ENCODE assay signal across 17 cellular contexts in genomic region chr7:4099651-4100050, GRCh38.
DNase-seq lines count a peak whose midpoint lies in the region; ATAC-seq lines count a peak whose summit lies in the region.
"Had no signal": no experiment of that assay in that cellular context is flagged by ENCODE, and none has a peak within 500 bp of the region (broad histone marks: within the 10 kb centered on the region; RNA-seq: fewer than 3 reads in every experiment).

No MANE protein-coding gene starts in this region.

- peak overlapping the region; percentile 70 for H2AK5ac ChIP-seq in neuronal stem cell (ENCODE audit: low read depth, low read length)

- H3K14ac ChIP-seq in neuronal stem cell (ENCODE audit: low read length): peak overlapping the region; percentile 71

- H2BK15ac ChIP-seq in neuronal stem cell (ENCODE audit: low read length): peak overlapping the region; percentile 49

- H3K4me1 Mint-ChIP-seq in T-helper 17 cell: peaks cover 4% of the 10 kb centered on the region
- no peaks in the 10 kb centered on the region for H3K4me1 Mint-ChIP-seq in stimulated activated naive B cell treated with anti-CD40 and anti-IgM and Interleukin-4, amounts not matched to agents 10 μg/mL and 1 μg/mL and 100 μg/mL, for 72 hours
- H3K4me1 Mint-ChIP-seq: B cell; CD4-positive, alpha-beta memory T cell had no signal

- no peaks in the 10 kb centered on the region for H4K20me1 ChIP-seq in BLaER1 treated with 17β-estradiol and CSF1 and Interleukin-3, amounts not matched to agents 10 nM and 100 nM

- H3K27me3 Mint-ChIP-seq in T-helper 17 cell: peaks cover 37% of the 10 kb centered on the region
- H3K27me3 Mint-ChIP-seq in stimulated activated naive B cell treated with anti-CD40 and anti-IgM and Interleukin-4, amounts not matched to agents 10 μg/mL and 1 μg/mL and 100 μg/mL, for 72 hours: peaks cover 2 to 7% of the 10 kb centered on the region in 2 donors

- no peak overlapping the region for H3K4me3 Mint-ChIP-seq in T-helper 17 cell
- H3K4me3 Mint-ChIP-seq in stimulated activated naive B cell treated with anti-CD40 and anti-IgM and Interleukin-4, amounts not matched to agents 10 μg/mL and 1 μg/mL and 100 μg/mL, for 72 hours: no peak overlapping the region
- H3K4me3 Mint-ChIP-seq: B cell; CD4-positive, alpha-beta memory T cell had no signal

- peak overlapping the region; percentile 5 for H3K4ac ChIP-seq in neuronal stem cell (ENCODE audit: low read length)

- no peak overlapping the region for H3K4me3 ChIP-seq in BLaER1 treated with 17β-estradiol and CSF1 and Interleukin-3, amounts not matched to agents 10 nM and 100 nM
- H3K4me3 ChIP-seq in neuronal stem cell (ENCODE audit: low read length in 2 of 2): no peak overlapping the region
- H3K4me3 ChIP-seq: GM12878, K562 had no signal

- no peak overlapping the region for H4K91ac ChIP-seq in neuronal stem cell (ENCODE audit: low read depth, low read length, poor library complexity)

- H2AFZ ChIP-seq in neuronal stem cell (ENCODE audit: low read length): no peak overlapping the region

- peak overlapping the region; percentile 24 for H2BK5ac ChIP-seq in neuronal stem cell (ENCODE audit: low read length)

- peaks cover 0 to 5% (median 0%) of the 10 kb centered on the region in 11 experiments; a peak in 1 of 22 replicates for H3K9me3 ChIP-seq in BLaER1 treated with 17β-estradiol and CSF1 and Interleukin-3, amounts not matched to agents 10 nM and 100 nM (replicated peaks in 1 of 11)
- H3K9me3 ChIP-seq in T-helper 17 cell (ENCODE audit: control insufficient read depth, low read length, poor library complexity, severe bottlenecking): no peaks in the 10 kb centered on the region
- H3K9me3 ChIP-seq in neuronal stem cell (replicated peaks in 1 of 2; ENCODE audit: control insufficient read depth in 2 of 2, insufficient read depth in 1 of 2, low read depth in 1 of 2, low read length in 2 of 2): no peaks in the 10 kb centered on the region

- no peaks in the 10 kb centered on the region for H3K9me3 Mint-ChIP-seq in stimulated activated naive B cell treated with anti-CD40 and anti-IgM and Interleukin-4, amounts not matched to agents 10 μg/mL and 1 μg/mL and 100 μg/mL, for 72 hours
- H3K9me3 Mint-ChIP-seq: CD4-positive, alpha-beta memory T cell had no signal

- H4K8ac ChIP-seq in neuronal stem cell (ENCODE audit: low read depth, low read length): no peak overlapping the region

- peak overlapping the region; percentile 87 for H3K18ac ChIP-seq in neuronal stem cell (ENCODE audit: low read length)

- peak overlapping the region; percentile 24 for H3K27ac Mint-ChIP-seq in T-helper 17 cell
- H3K27ac Mint-ChIP-seq in stimulated activated naive B cell treated with anti-CD40 and anti-IgM and Interleukin-4, amounts not matched to agents 10 μg/mL and 1 μg/mL and 100 μg/mL, for 72 hours: no peak overlapping the region
- H3K27ac Mint-ChIP-seq: B cell; CD4-positive, alpha-beta memory T cell had no signal

- no peak overlapping the region for H2BK120ac ChIP-seq in neuronal stem cell (ENCODE audit: low read depth, low read length)

- peaks cover 9 to 81% (median 65%) of the 10 kb centered on the region in 10 experiments for H3K4me1 ChIP-seq in BLaER1 treated with 17β-estradiol and CSF1 and Interleukin-3, amounts not matched to agents 10 nM and 100 nM
- peaks cover 0 to 2% of the 10 kb centered on the region in 2 donors for H3K4me1 ChIP-seq in neuronal stem cell (ENCODE audit: control insufficient read depth in 2 of 2, insufficient read depth in 1 of 2, low read depth in 1 of 2, low read length in 2 of 2)

- H3K36me3 Mint-ChIP-seq in T-helper 17 cell (ENCODE audit: low read depth): peaks cover 2% of the 10 kb centered on the region
- H3K36me3 Mint-ChIP-seq in stimulated activated naive B cell treated with anti-CD40 and anti-IgM and Interleukin-4, amounts not matched to agents 10 μg/mL and 1 μg/mL and 100 μg/mL, for 72 hours: no peaks in the 10 kb centered on the region
- H3K36me3 Mint-ChIP-seq: CD4-positive, alpha-beta memory T cell had no signal

- no CpG with 5 or more reads among the region's 14 CpGs for WGBS in neuronal stem cell (ENCODE audit: extremely low coverage in 2 of 2, insufficient read length in 2 of 2, insufficient replicate concordance in 1 of 2), 2 donors

- peaks cover 0 to 10% (median 0%) of the 10 kb centered on the region in 11 experiments; a peak in 2 of 22 replicates for H3K27me3 ChIP-seq in BLaER1 treated with 17β-estradiol and CSF1 and Interleukin-3, amounts not matched to agents 10 nM and 100 nM
- H3K27me3 ChIP-seq in neuronal stem cell (ENCODE audit: control insufficient read depth in 3 of 3, insufficient read depth in 3 of 3, low read depth in 1 of 3, low read length in 3 of 3): no peaks in the 10 kb centered on the region

- H2BK12ac ChIP-seq in neuronal stem cell (ENCODE audit: low read length): no peak overlapping the region

- H3K9ac ChIP-seq in BLaER1 treated with 17β-estradiol and CSF1 and Interleukin-3, amounts not matched to agents 10 nM and 100 nM: peak overlapping the region in 1 of 11 experiments; percentile 38; a peak in 2 of 22 replicates
- H3K9ac ChIP-seq in neuronal stem cell (ENCODE audit: low read depth, low read length, poor library complexity): no peak overlapping the region

- no peak for DNase-seq in T-helper 17 cell
- DNase-seq in neuronal stem cell (ENCODE audit: low spot score): no peak
- peak; percentile 37 for DNase-seq in ureter (ENCODE audit: low spot score)
- DNase-seq in stimulated activated naive B cell treated with anti-CD40 and anti-IgM and Interleukin-4, amounts not matched to agents 10 μg/mL and 1 μg/mL and 100 μg/mL, for 72 hours: no peak
- no peak for DNase-seq in NCI-H1694 (lab: John Stamatoyannopoulos, UW)
- DNase-seq: CD4-positive, alpha-beta memory T cell; DMS53; DND-41; EL; HCEC 1CT; IMR-90 had no signal

- no peaks in the 10 kb centered on the region for H3K36me3 ChIP-seq in BLaER1 treated with 17β-estradiol and CSF1 and Interleukin-3, amounts not matched to agents 10 nM and 100 nM
- no peaks in the 10 kb centered on the region for H3K36me3 ChIP-seq in neuronal stem cell (replicated peaks in 1 of 2; ENCODE audit: control insufficient read depth in 2 of 2, insufficient read depth in 2 of 2, low read length in 2 of 2)

- H3K79me1 ChIP-seq in neuronal stem cell (ENCODE audit: low read depth, low read length): peaks cover 2% of the 10 kb centered on the region

- peak overlapping the region; percentile 85 for H3K23ac ChIP-seq in neuronal stem cell (ENCODE audit: low read depth, low read length, poor library complexity)

- H3K4me2 ChIP-seq in BLaER1 treated with 17β-estradiol and CSF1 and Interleukin-3, amounts not matched to agents 10 nM and 100 nM: peak overlapping the region in 9 of 11 experiments; percentile 24 to 88 (median 73); a peak in 18 of 22 replicates
- no peak overlapping the region for H3K4me2 ChIP-seq in neuronal stem cell (ENCODE audit: insufficient read depth, low read length, poor library complexity, severe bottlenecking)

- ATAC-seq in T-helper 17 cell (no peak), HG03342 (IDR thresholded peaks at IDR 0.05; ENCODE audit: unreplicated experiment) (no peak)
- ATAC-seq in stimulated activated naive B cell treated with anti-CD40 and anti-IgM and Interleukin-4, amounts not matched to agents 10 μg/mL and 1 μg/mL and 100 μg/mL, for 72 hours (replicated peaks): no peak
- ATAC-seq: GM12878, K562 had no signal

- no peak overlapping the region for H3K27ac ChIP-seq in BLaER1 treated with 17β-estradiol and CSF1 and Interleukin-3, amounts not matched to agents 10 nM and 100 nM
- H3K27ac ChIP-seq in neuronal stem cell (replicated peaks; ENCODE audit: low read length): no peak overlapping the region
- H3K27ac ChIP-seq: C4-2B had no signal
